26 cellular contexts compared by ENCODE assay signal in genomic region chr6:168666751-168667427, GRCh38.
DNase-seq lines count a peak whose midpoint lies in the region; ATAC-seq, FAIRE-seq and TF ChIP-seq lines count a peak whose summit lies in the region.
"Had no signal": no experiment of that assay in that cellular context is flagged by ENCODE, and none has a peak within 500 bp of the region (broad histone marks: within the 10 kb centered on the region; RNA-seq: fewer than 3 reads in every experiment).

No MANE protein-coding gene starts in this region.

- no peaks in the 10 kb centered on the region for H3K9me3 Mint-ChIP-seq in stimulated activated effector memory CD8-positive, alpha-beta T cell treated with anti-CD3 and anti-CD28 coated beads, Interleukin-12 subunit alpha, Interleukin-12 subunit beta, amount 100 ng/mL, for 72 hours
- H3K9me3 Mint-ChIP-seq: activated naive CD4-positive, alpha-beta T cell treated with anti-CD3 and anti-CD28 coated beads for 36 hours had no signal

- in situ Hi-C loops in HAP-1 (cut with MboI; ENCODE audit: low sequenced_read_pairs) = no loop called here

- peak; percentile 3 to 41 for DNase-seq in HAP-1 (ENCODE audit: low spot score in 2 of 2)
- peak; percentile 69 for DNase-seq in bronchial epithelial cell (ENCODE audit: low read depth)
- peak; percentile 65 for DNase-seq in kidney
- DNase-seq in renal cortical epithelial cell (ENCODE audit: low read depth) = peak; percentile 86
- no peak for DNase-seq in GM19238 (ENCODE audit: insufficient read length, low spot score)
- no peak for DNase-seq in occipital lobe (lab: John Stamatoyannopoulos, UW)
- no peak for DNase-seq in stimulated activated effector memory CD8-positive, alpha-beta T cell treated with anti-CD3 and anti-CD28 coated beads, Interleukin-12 subunit alpha, Interleukin-12 subunit beta, amount 100 ng/mL, for 72 hours (ENCODE audit: low spot score in 2 of 2)
- DNase-seq: activated CD4-positive, alpha-beta T cell treated with anti-CD3 and anti-CD28 coated beads, Interleukin-2, amount 50 U/mL, for 4 hours; activated naive CD4-positive, alpha-beta T cell treated with anti-CD3 and anti-CD28 coated beads for 36 hours; C1 segment of cervical spinal cord; COR-L47; GDM1; hippocampal formation; left lung; mesenchymal stem cell; NCI-H1048; NCI-H1694; psoas muscle; RPMI8226; stimulated activated CD4-positive, alpha-beta T cell treated with anti-CD3 and anti-CD28 coated beads, Interleukin-4, amount 100 ng/mL, for 4 hours; T-helper 1 cell; upper lobe of left lung had no signal

- H3K9ac ChIP-seq in kidney (ENCODE audit: low read length in 2 of 2) = no peak overlapping the region

- H3K27me3 ChIP-seq in HAP-1 (ENCODE audit: low read depth) = no peaks in the 10 kb centered on the region
- no peaks in the 10 kb centered on the region for H3K27me3 ChIP-seq in bronchial epithelial cell (ENCODE audit: control insufficient read depth, insufficient read depth, low read length)
- H3K27me3 ChIP-seq: upper lobe of left lung had no signal

- no peaks in the 10 kb centered on the region for H3K9me3 ChIP-seq in HAP-1
- no peaks in the 10 kb centered on the region for H3K9me3 ChIP-seq in kidney (ENCODE audit: control insufficient read depth in 1 of 2, low read length in 2 of 2)
- H3K9me3 ChIP-seq: left lung, psoas muscle, upper lobe of left lung had no signal

- H3K4me1 Mint-ChIP-seq in stimulated activated effector memory CD8-positive, alpha-beta T cell treated with anti-CD3 and anti-CD28 coated beads, Interleukin-12 subunit alpha, Interleukin-12 subunit beta, amount 100 ng/mL, for 72 hours = no peaks in the 10 kb centered on the region

- no peak overlapping the region for H3K27ac ChIP-seq in kidney (ENCODE audit: low read depth in 2 of 2, low read length in 2 of 2)
- H3K27ac ChIP-seq: left lung, psoas muscle, upper lobe of left lung had no signal

- H3K27ac Mint-ChIP-seq in stimulated activated effector memory CD8-positive, alpha-beta T cell treated with anti-CD3 and anti-CD28 coated beads, Interleukin-12 subunit alpha, Interleukin-12 subunit beta, amount 100 ng/mL, for 72 hours = no peak overlapping the region
- H3K27ac Mint-ChIP-seq: activated naive CD4-positive, alpha-beta T cell treated with anti-CD3 and anti-CD28 coated beads for 36 hours; activated T-helper 1 cell treated with anti-CD3 and anti-CD28 coated beads, Interleukin-12 subunit alpha, Interleukin-12 subunit beta, Interleukin-2, Interleukin-4 antibody, amounts not matched to agents 30 ng/mL and 10 ng/mL and 1 ng/mL, durations not matched to agents 14 hours and 24 hours and 36 hours had no signal

- TF ChIP-seq CTCF in bronchial epithelial cell (IDR thresholded peaks at IDR 0.05; ENCODE audit: insufficient read depth, low read length, severe bottlenecking) (no peak), kidney (IDR thresholded peaks at IDR 0.05; ENCODE audit: borderline replicate concordance, extremely low read depth, insufficient read depth) (no peak)

- intact Hi-C loops in kidney (cut with DNase I) = no loop called here

- H3K36me3 ChIP-seq in HAP-1 (replicated peaks) = no peaks in the 10 kb centered on the region
- no peaks in the 10 kb centered on the region for H3K36me3 ChIP-seq in bronchial epithelial cell (ENCODE audit: control insufficient read depth, insufficient read depth, low read length)
- H3K36me3 ChIP-seq in kidney (ENCODE audit: control insufficient read depth in 1 of 2, insufficient read depth in 2 of 2, low read length in 2 of 2) = no peaks in the 10 kb centered on the region
- H3K36me3 ChIP-seq: left lung, upper lobe of left lung had no signal

- FAIRE-seq in bronchial epithelial cell (lab: Jason Lieb, UNC) (peak; percentile 18), kidney (lab: Jason Lieb, UNC) (no peak)

- H3K4me1 ChIP-seq in HAP-1 (peaks cover 6% of the 10 kb centered on the region; the same call in 1 of the 2 replicates), kidney (ENCODE audit: control insufficient read depth in 1 of 2, insufficient read depth in 1 of 2, low read depth in 1 of 2, low read length in 2 of 2) (no peaks in the 10 kb centered on the region)
- H3K4me1 ChIP-seq: left lung, psoas muscle, upper lobe of left lung had no signal

- no peak for ATAC-seq in HG03108 (IDR thresholded peaks at IDR 0.05; ENCODE audit: unreplicated experiment)
- no peak for ATAC-seq in stimulated activated effector memory CD8-positive, alpha-beta T cell treated with anti-CD3 and anti-CD28 coated beads, Interleukin-12 subunit alpha, Interleukin-12 subunit beta, amount 100 ng/mL, for 72 hours
- ATAC-seq: activated CD4-positive, CD25-positive, alpha-beta regulatory T cell treated with anti-CD3 and anti-CD28 coated beads, Interleukin-2, amount 50 U/mL, for 24 hours; left lung; psoas muscle had no signal

- H3K4me3 ChIP-seq in HAP-1 (no peak overlapping the region), bronchial epithelial cell (ENCODE audit: low read depth, low read length) (no peak overlapping the region), kidney (ENCODE audit: low read length in 2 of 2) (no peak overlapping the region)
- H3K4me3 ChIP-seq: left lung, psoas muscle, upper lobe of left lung had no signal

- H3K36me3 Mint-ChIP-seq in stimulated activated effector memory CD8-positive, alpha-beta T cell treated with anti-CD3 and anti-CD28 coated beads, Interleukin-12 subunit alpha, Interleukin-12 subunit beta, amount 100 ng/mL, for 72 hours = no peaks in the 10 kb centered on the region
- H3K36me3 Mint-ChIP-seq: brain had no signal

- H3K4me3 Mint-ChIP-seq in stimulated activated effector memory CD8-positive, alpha-beta T cell treated with anti-CD3 and anti-CD28 coated beads, Interleukin-12 subunit alpha, Interleukin-12 subunit beta, amount 100 ng/mL, for 72 hours = no peak overlapping the region
- H3K4me3 Mint-ChIP-seq: activated naive CD4-positive, alpha-beta T cell treated with anti-CD3 and anti-CD28 coated beads for 36 hours; activated T-helper 1 cell treated with anti-CD3 and anti-CD28 coated beads, Interleukin-12 subunit alpha, Interleukin-12 subunit beta, Interleukin-2, Interleukin-4 antibody, amounts not matched to agents 30 ng/mL and 10 ng/mL and 1 ng/mL, durations not matched to agents 14 hours and 24 hours and 36 hours had no signal

Comparison
In these comparisons a context has a peak if more than half of its experiments do, and no peak if none do; other contexts are left out.
1. DNase-seq: peak in HAP-1 (2 of 2), bronchial epithelial cell (single experiment), kidney (single experiment) and renal cortical epithelial cell (single experiment); none in GM19238 (single experiment), occipital lobe (single experiment) and stimulated activated effector memory CD8-positive, alpha-beta T cell treated with anti-CD3 and anti-CD28 coated beads, Interleukin-12 subunit alpha, Interleukin-12 subunit beta, amount 100 ng/mL, for 72 hours (0 of 2).